Comparison of ENCODE assay signal across 1 cellular context in genomic region chr1:203607169-203607873, GRCh38.
TF ChIP-seq lines count a peak whose summit lies in the region.

No MANE protein-coding gene starts in this region.

TF ChIP-seq in HepG2, 621 proteins besides CTCF, POLR2A, EP300 and RAD21 (continued from another document):
- TF ChIP-seq ZNF501 (CRISPR knock-in tag; IDR thresholded peaks at IDR 0.05) (no peak), KDM5A (IDR thresholded peaks at IDR 0.05; ENCODE audit: borderline replicate concordance, low read length) (no peak), RNF219 (CRISPR knock-in tag; IDR thresholded peaks at IDR 0.05) (no peak), RFX1 (IDR thresholded peaks at IDR 0.05) (no peak), SKIL (CRISPR knock-in tag; IDR thresholded peaks at IDR 0.05; ENCODE audit: borderline replicate concordance) (no peak), YEATS2 (CRISPR knock-in tag; IDR thresholded peaks at IDR 0.05; ENCODE audit: borderline replicate concordance) (no peak), ZNF558 (CRISPR knock-in tag; IDR thresholded peaks at IDR 0.05; ENCODE audit: borderline replicate concordance) (no peak), CREBL2 (CRISPR knock-in tag; IDR thresholded peaks at IDR 0.05; ENCODE audit: borderline replicate concordance) (no peak), ZNF816 (CRISPR knock-in tag; IDR thresholded peaks at IDR 0.05; ENCODE audit: borderline replicate concordance) (no peak), SKI (IDR thresholded peaks at IDR 0.05; ENCODE audit: partially characterized antibody) (no peak)
